8 cellular contexts compared by ENCODE assay signal in the genomic region with DNA sequence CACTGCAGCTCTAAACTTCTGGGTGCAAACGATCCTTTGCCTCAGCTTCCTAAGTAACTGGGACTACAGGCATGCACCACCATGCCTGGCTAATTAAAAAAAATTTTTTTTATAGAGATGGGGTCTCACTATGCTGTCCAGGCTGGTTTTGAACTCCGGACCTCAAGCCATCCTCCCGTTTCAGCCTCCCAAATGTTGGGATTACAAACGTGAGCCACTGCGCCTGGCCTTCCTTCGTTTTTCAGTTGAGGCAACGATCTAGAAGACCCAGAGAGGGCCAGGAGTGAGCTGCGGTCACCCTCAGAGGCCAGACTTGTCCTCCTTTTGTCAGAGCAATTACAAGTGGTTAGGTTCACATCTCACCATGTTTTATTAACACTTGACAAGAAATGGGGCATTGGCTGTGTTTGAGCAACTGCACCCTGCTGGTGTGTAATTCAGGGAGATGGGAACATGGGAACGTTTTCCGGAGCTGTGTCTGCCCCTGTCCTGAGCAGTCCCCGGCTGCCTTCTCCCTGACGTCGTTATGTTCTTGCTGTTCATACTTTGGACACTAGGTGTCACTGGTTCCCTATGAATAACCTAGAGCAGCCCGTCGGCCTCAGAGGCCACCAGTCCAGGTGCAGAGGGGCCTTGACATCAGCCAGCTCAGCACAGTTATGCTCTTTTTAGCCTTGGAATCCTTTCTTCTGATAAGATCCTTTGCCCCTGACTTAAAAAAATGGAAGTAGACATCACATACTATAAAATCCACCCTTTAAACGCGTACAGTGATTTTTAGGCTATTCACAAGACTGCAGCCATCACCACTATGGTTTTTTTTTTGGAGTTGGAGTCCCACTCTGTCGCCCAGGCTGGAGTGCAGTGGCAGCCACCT.
DNase-seq lines count a peak whose midpoint lies in the region; ATAC-seq and TF ChIP-seq lines count a peak whose summit lies in the region.

No MANE protein-coding gene starts in this region.

- intact Hi-C loops in right cardiac atrium (cut with DNase I): no loop called here
- intact Hi-C loops in gastrocnemius medialis (cut with DNase I; ENCODE audit: low total_unique reads): no loop called here

- H3K4me1 ChIP-seq in right cardiac atrium (ENCODE audit: control insufficient read depth, insufficient read depth, low read length) (no peaks in the 10 kb centered on the region), gastrocnemius medialis (no peaks in the 10 kb centered on the region)

- WGBS in right cardiac atrium: 36% methylated on average over 18 of the region's 18 CpGs

- peak; percentile 64 to 84 (median 79) for TF ChIP-seq CTCF in gastrocnemius medialis (IDR thresholded peaks at IDR 0.05 in 4 of 5, conservative IDR thresholded peaks at IDR 0.05 in 1 of 5)

- in situ Hi-C loops in gastrocnemius medialis (cut with MboI; ENCODE audit: low sequenced_read_pairs in 4 of 4): no loop called here

- H3K27ac ChIP-seq in right cardiac atrium (ENCODE audit: low read length): no peak overlapping the region
- H3K27ac ChIP-seq in gastrocnemius medialis: no peak overlapping the region

- H3K9me3 ChIP-seq in right cardiac atrium (ENCODE audit: control insufficient read depth, low read length): no peaks in the 10 kb centered on the region
- H3K9me3 ChIP-seq in gastrocnemius medialis: no peaks in the 10 kb centered on the region

- H3K27me3 ChIP-seq in right cardiac atrium (ENCODE audit: control insufficient read depth, insufficient read depth): no peaks in the 10 kb centered on the region
- H3K27me3 ChIP-seq in gastrocnemius medialis: no peaks in the 10 kb centered on the region

- peak; percentile 3 to 62 for DNase-seq in NOMO-1 (lab: John Stamatoyannopoulos, UW; ENCODE audit: unreplicated experiment in 2 of 2)
- no peak for DNase-seq in NOMO-1 treated with dmso at 0.1 percent for 144 hours (lab: John Stamatoyannopoulos, UW; ENCODE audit: unreplicated experiment)
- peak; percentile 75 for DNase-seq in NCI-H1105 treated with DMSO at 0.1 percent for 48 hours (lab: John Stamatoyannopoulos, UW)
- DNase-seq in T follicular helper cell (ENCODE audit: low read depth): peak; percentile 7
- DNase-seq in amniotic stem cell (lab: John Stamatoyannopoulos, UW): peak; percentile 74
- DNase-seq in right cardiac atrium: peak in 2 of 3 donors; percentile 23 to 63
- peak; percentile 30 to 54 for DNase-seq in gastrocnemius medialis

- no peaks in the 10 kb centered on the region for H3K36me3 ChIP-seq in gastrocnemius medialis

- no peak for TF ChIP-seq POLR2A in gastrocnemius medialis (IDR thresholded peaks at IDR 0.05)

- H3K4me3 ChIP-seq in right cardiac atrium (ENCODE audit: low read length) (no peak overlapping the region), gastrocnemius medialis (no peak overlapping the region)

- ATAC-seq in HG02623 (IDR thresholded peaks at IDR 0.05; ENCODE audit: unreplicated experiment) (peak; percentile 96), right cardiac atrium (peak; percentile 86 to 91), gastrocnemius medialis (peak; percentile 72 to 74)
